ENCODE assay signal across 2 cellular contexts in the genomic region with DNA sequence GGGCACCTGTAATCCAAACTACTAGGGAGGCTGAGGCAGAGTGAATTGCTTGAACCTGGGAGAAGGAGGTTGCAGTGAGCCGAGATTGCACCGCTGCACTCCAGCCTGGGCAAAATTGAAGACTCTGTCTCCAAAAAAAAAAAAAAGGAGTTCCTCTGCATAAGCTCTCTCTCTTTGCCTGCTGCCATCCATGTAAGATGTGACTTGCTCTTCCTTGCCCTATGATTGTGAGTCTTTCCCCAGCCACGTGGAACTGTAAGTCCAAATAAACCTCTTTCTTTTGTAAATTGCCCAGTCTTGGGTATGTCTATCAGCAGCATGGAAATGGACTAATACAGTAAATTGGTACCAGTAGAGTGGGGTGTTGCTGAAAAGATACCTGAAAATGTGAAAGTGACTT.
A peak's percentile ranks its signal among the peaks of the same experiment; 100 is the strongest.
TF ChIP-seq lines count a peak whose summit lies in the region.

No MANE protein-coding gene starts in this region.

TF ChIP-seq in K562, 482 proteins besides CTCF, POLR2A, EP300 and RAD21:
- TF ChIP-seq ZNF766 (CRISPR knock-in tag; conservative IDR thresholded peaks at IDR 0.05), result peak; percentile 83
- peak; percentile 34 for TF ChIP-seq ZFP36 (IDR thresholded peaks at IDR 0.05; ENCODE audit: low read depth, low read length, partially characterized antibody)
- 0 out of 4 replicates have a peak, but pooled peaks of 1 of the 2 experiments have one; percentile 11 for TF ChIP-seq TRIM24 (IDR thresholded peaks at IDR 0.05)
- TF ChIP-seq ZNF431 (CRISPR knock-in tag; IDR thresholded peaks at IDR 0.05), result peak; percentile 99

TF ChIP-seq in HepG2, 621 proteins besides CTCF, POLR2A, EP300 and RAD21:
- TF ChIP-seq ZNF431 (CRISPR knock-in tag; IDR thresholded peaks at IDR 0.05; ENCODE audit: borderline replicate concordance, low read depth), result peak; percentile 85; the same call in 1 of the 2 replicates
